Comparison of ENCODE assay signal across 28 cellular contexts in genomic region chr15:84883916-84884781, GRCh38. TPM values are rescaled to one million over a fixed set of nuclear protein-coding genes. Genes with fewer than 3 reads are reported as not detected.
DNase-seq lines count a peak whose midpoint lies in the region; ATAC-seq, FAIRE-seq and TF ChIP-seq lines count a peak whose summit lies in the region.
"Had no signal": no experiment of that assay in that cellular context is flagged by ENCODE, and none has a peak within 500 bp of the region (broad histone marks: within the 10 kb centered on the region; RNA-seq: fewer than 3 reads in every experiment).

SLC28A1 (plus strand) TSS chr15:84884662; CDS start chr15:84887761, 3,099 bp downstream.

- H3K27me3 ChIP-seq in HepG2 (ENCODE audit: control insufficient read depth in 1 of 2, insufficient read depth in 2 of 2, low read length in 2 of 2) (peaks cover 0 to 7% of the 10 kb centered on the region in 2 experiments; a peak in 1 of 5 replicates), small intestine (ENCODE audit: control insufficient read depth in 2 of 2, insufficient read depth in 2 of 2, low read length in 2 of 2) (peaks cover 0 to 2% of the 10 kb centered on the region in 2 donors)
- no peaks in the 10 kb centered on the region for H3K27me3 ChIP-seq in CD4-positive, alpha-beta memory T cell (ENCODE audit: insufficient read depth, low read length)
- H3K27me3 ChIP-seq: breast epithelium, upper lobe of right lung had no signal

- H3K4me1 ChIP-seq in HepG2 (ENCODE audit: insufficient read depth, low read length), result peaks cover 77% of the 10 kb centered on the region
- H3K4me1 ChIP-seq in small intestine (ENCODE audit: control insufficient read depth in 2 of 2, insufficient read depth in 1 of 2, low read depth in 1 of 2, low read length in 1 of 2), result peaks cover 0 to 4% of the 10 kb centered on the region in 2 donors
- H3K4me1 ChIP-seq in CD4-positive, alpha-beta memory T cell (ENCODE audit: insufficient read depth, low read length), result no peaks in the 10 kb centered on the region
- H3K4me1 ChIP-seq: breast epithelium, upper lobe of right lung had no signal

- H3K9ac ChIP-seq in HepG2 (ENCODE audit: insufficient read depth, low read depth, low read length), result peak within 1 kb of the TSS; percentile 62

- TF ChIP-seq EP300 in HepG2 (IDR thresholded peaks at IDR 0.05; ENCODE audit: low read depth in 2 of 2, low read length in 2 of 2) (peak in 1 of 2 experiments; percentile 56; a peak in 2 of 4 replicates), HepG2 (CRISPR knock-in tag; IDR thresholded peaks at IDR 0.05; ENCODE audit: borderline replicate concordance) (no peak; the same call in 1 of the 2 replicates)

- H3K36me3 Mint-ChIP-seq in chondrocyte (ENCODE audit: low read depth), result no peaks in the 10 kb centered on the region
- no peaks in the 10 kb centered on the region for H3K36me3 Mint-ChIP-seq in CD4-positive, alpha-beta memory T cell
- H3K36me3 Mint-ChIP-seq: naive thymus-derived CD8-positive, alpha-beta T cell; T-cell had no signal

- H3K79me2 ChIP-seq in HepG2 (ENCODE audit: insufficient read depth, low read length), result no peaks in the 10 kb centered on the region

- peaks cover 2% of the 10 kb centered on the region for H3K27me3 Mint-ChIP-seq in chondrocyte (ENCODE audit: low read depth)
- no peaks in the 10 kb centered on the region for H3K27me3 Mint-ChIP-seq in CD4-positive, alpha-beta memory T cell
- H3K27me3 Mint-ChIP-seq: activated naive CD8-positive, alpha-beta T cell treated with anti-CD3 and anti-CD28 coated beads, Interleukin-2, amount 50 U/mL, for 24 hours; dendritic cell treated with granulocyte-macrophage colony-stimulating factor and Interleukin-4, amounts not matched to agents 40 ng/mL and 50 ng/mL, for 4 days; stimulated activated naive CD8-positive, alpha-beta T cell treated with anti-CD3 and anti-CD28 coated beads, Interleukin-15, amount 100 ng/mL, for 72 hours had no signal

- H3K4me2 ChIP-seq in HepG2 (ENCODE audit: low read depth, low read length), result peak within 1 kb of the TSS; percentile 90
- H3K4me2 ChIP-seq: smooth muscle cell had no signal

- H3K9me3 Mint-ChIP-seq in chondrocyte (ENCODE audit: low read depth), result no peaks in the 10 kb centered on the region
- no peaks in the 10 kb centered on the region for H3K9me3 Mint-ChIP-seq in CD4-positive, alpha-beta memory T cell
- H3K9me3 Mint-ChIP-seq: activated naive CD8-positive, alpha-beta T cell treated with anti-CD3 and anti-CD28 coated beads, Interleukin-2, amount 50 U/mL, for 24 hours; dendritic cell treated with granulocyte-macrophage colony-stimulating factor and Interleukin-4, amounts not matched to agents 40 ng/mL and 50 ng/mL, for 4 days; naive thymus-derived CD8-positive, alpha-beta T cell; stimulated activated naive CD8-positive, alpha-beta T cell treated with anti-CD3 and anti-CD28 coated beads, Interleukin-15, amount 100 ng/mL, for 72 hours; T-cell had no signal

- no peaks in the 10 kb centered on the region for H3K9me3 ChIP-seq in HepG2 (ENCODE audit: low read length)
- H3K9me3 ChIP-seq in small intestine (ENCODE audit: control insufficient read depth, low read depth), result no peaks in the 10 kb centered on the region
- no peaks in the 10 kb centered on the region for H3K9me3 ChIP-seq in CD4-positive, alpha-beta memory T cell (ENCODE audit: control insufficient read depth in 1 of 2, low read length in 2 of 2)
- H3K9me3 ChIP-seq: breast epithelium, upper lobe of right lung had no signal

- peak in 1 of 2 experiments; percentile 69; a peak in 2 of 4 replicates for TF ChIP-seq POLR2A in HepG2 (IDR thresholded peaks at IDR 0.05; ENCODE audit: insufficient read depth in 1 of 2, low read depth in 2 of 2, low read length in 2 of 2)

- H3K4me3 ChIP-seq in HepG2 (replicated peaks in 1 of 3; ENCODE audit: insufficient read depth in 1 of 3, low read depth in 2 of 3, low read length in 3 of 3), result peak within 1 kb of the TSS; percentile 14 to 63 (median 24)
- peak within 1 kb of the TSS in 1 of 2 donors; percentile 47 for H3K4me3 ChIP-seq in small intestine (ENCODE audit: low read depth in 1 of 2, low read length in 2 of 2)
- no peak within 1 kb of the TSS for H3K4me3 ChIP-seq in CD4-positive, alpha-beta memory T cell (ENCODE audit: low read length in 2 of 2)
- H3K4me3 ChIP-seq: breast epithelium, smooth muscle cell, upper lobe of right lung had no signal

- peaks cover 6% of the 10 kb centered on the region for H3K4me1 Mint-ChIP-seq in chondrocyte (ENCODE audit: low read depth)
- H3K4me1 Mint-ChIP-seq in CD4-positive, alpha-beta memory T cell, result no peaks in the 10 kb centered on the region
- H3K4me1 Mint-ChIP-seq: activated naive CD8-positive, alpha-beta T cell treated with anti-CD3 and anti-CD28 coated beads, Interleukin-2, amount 50 U/mL, for 24 hours; naive thymus-derived CD8-positive, alpha-beta T cell; stimulated activated naive CD8-positive, alpha-beta T cell treated with anti-CD3 and anti-CD28 coated beads, Interleukin-15, amount 100 ng/mL, for 72 hours; T-cell had no signal

- BruUV-seq in HepG2 (replicated peaks; lab: Mats Ljungman, UMichigan), result no TSS peak

- no peaks in the 10 kb centered on the region for H4K20me1 ChIP-seq in HepG2 (ENCODE audit: insufficient read depth, low read length)

- DNase-seq in DMS 273 (lab: John Stamatoyannopoulos, UW; ENCODE audit: unreplicated experiment), result peak; percentile 8
- DNase-seq in DMS 273 treated with DMSO at 0.1 percent for 48 hours (lab: John Stamatoyannopoulos, UW), result no peak
- no peak for DNase-seq in chondrocyte (ENCODE audit: low spot score)
- peak; percentile 70 for DNase-seq in HepG2 (ENCODE audit: low spot score)
- DNase-seq in small intestine, result peak; percentile 96
- no peak for DNase-seq in NCI-H1048 (lab: John Stamatoyannopoulos, UW)
- no peak for DNase-seq in CD4-positive, alpha-beta memory T cell
- no peak for DNase-seq in NCI-H1105 treated with DMSO at 0.1 percent for 48 hours (lab: John Stamatoyannopoulos, UW)
- DNase-seq: activated CD4-positive, alpha-beta T cell treated with anti-CD3 and anti-CD28 coated beads, Interleukin-2, amount 50 U/mL, for 1 hour; activated CD8-positive, alpha-beta memory T cell treated with anti-CD3 and anti-CD28 coated beads, Interleukin-2, amount 50 U/mL, for 48 hours; activated naive CD8-positive, alpha-beta T cell treated with anti-CD3 and anti-CD28 coated beads, Interleukin-2, amount 50 U/mL, for 24 hours; H7; hippocampal formation; mesenchymal stem cell; naive thymus-derived CD8-positive, alpha-beta T cell; NCI-H69; SIG-M5; stimulated activated CD4-positive, alpha-beta T cell treated with anti-CD3 and anti-CD28 coated beads, Interleukin-4, amount 100 ng/mL, for 24 hours; stimulated activated naive CD8-positive, alpha-beta T cell treated with anti-CD3 and anti-CD28 coated beads, Interleukin-15, amount 100 ng/mL, for 72 hours; T-cell; upper lobe of right lung had no signal

- TF ChIP-seq CTCF in chondrocyte (IDR thresholded peaks at IDR 0.05) (no peak), HepG2 (CRISPR knock-in tag; IDR thresholded peaks at IDR 0.05) (peak; percentile 60)

- H3K36me3 ChIP-seq in HepG2 (replicated peaks in 1 of 2; ENCODE audit: control insufficient read depth in 1 of 2, insufficient read depth in 2 of 2, low read length in 2 of 2), result no peaks in the 10 kb centered on the region
- H3K36me3 ChIP-seq in small intestine (ENCODE audit: control insufficient read depth in 2 of 2, insufficient read depth in 2 of 2, low read length in 2 of 2), result no peaks in the 10 kb centered on the region
- H3K36me3 ChIP-seq in CD4-positive, alpha-beta memory T cell (ENCODE audit: insufficient read depth, low read length), result no peaks in the 10 kb centered on the region
- H3K36me3 ChIP-seq: breast epithelium, upper lobe of right lung had no signal

- H2AFZ ChIP-seq in HepG2 (ENCODE audit: low read length), result peak within 1 kb of the TSS; percentile 55

- H3K4me3 Mint-ChIP-seq in chondrocyte (ENCODE audit: unreplicated experiment), result no peak within 1 kb of the TSS
- no peak within 1 kb of the TSS for H3K4me3 Mint-ChIP-seq in CD4-positive, alpha-beta memory T cell
- H3K4me3 Mint-ChIP-seq: activated naive CD8-positive, alpha-beta T cell treated with anti-CD3 and anti-CD28 coated beads, Interleukin-2, amount 50 U/mL, for 24 hours; dendritic cell treated with granulocyte-macrophage colony-stimulating factor and Interleukin-4, amounts not matched to agents 40 ng/mL and 50 ng/mL, for 4 days; naive thymus-derived CD8-positive, alpha-beta T cell; stimulated activated naive CD8-positive, alpha-beta T cell treated with anti-CD3 and anti-CD28 coated beads, Interleukin-15, amount 100 ng/mL, for 72 hours; T-cell had no signal

- CTCF ChIA-PET in HepG2 (lab: Yijun Ruan, JAX; ENCODE audit: low intra/inter-chr PET ratio, low total read pairs), result no interaction called here
- CTCF ChIA-PET in CD4-positive, alpha-beta memory T cell (lab: Charles Lee; ENCODE audit: partially characterized antibody), result no interaction called here

- peak within 1 kb of the TSS; percentile 6 for H3K27ac Mint-ChIP-seq in chondrocyte (ENCODE audit: unreplicated experiment)
- H3K27ac Mint-ChIP-seq in CD4-positive, alpha-beta memory T cell, result no peak within 1 kb of the TSS
- H3K27ac Mint-ChIP-seq: activated naive CD8-positive, alpha-beta T cell treated with anti-CD3 and anti-CD28 coated beads, Interleukin-2, amount 50 U/mL, for 24 hours; dendritic cell treated with granulocyte-macrophage colony-stimulating factor and Interleukin-4, amounts not matched to agents 40 ng/mL and 50 ng/mL, for 4 days; stimulated activated naive CD8-positive, alpha-beta T cell treated with anti-CD3 and anti-CD28 coated beads, Interleukin-15, amount 100 ng/mL, for 72 hours; T-cell had no signal

- H3K27ac ChIP-seq in HepG2 (ENCODE audit: extremely low read length, insufficient read depth, low read length), result peak within 1 kb of the TSS; percentile 46
- H3K27ac ChIP-seq in small intestine (ENCODE audit: low read depth in 1 of 2, low read length in 1 of 2), result peak within 1 kb of the TSS; percentile 22 to 93
- no peak within 1 kb of the TSS for H3K27ac ChIP-seq in CD4-positive, alpha-beta memory T cell (ENCODE audit: low read depth, low read length)
- H3K27ac ChIP-seq: 22Rv1, breast epithelium, upper lobe of right lung had no signal

- ATAC-seq in HepG2, result peak; percentile 68
- ATAC-seq: activated naive CD8-positive, alpha-beta T cell treated with anti-CD3 and anti-CD28 coated beads, Interleukin-2, amount 50 U/mL, for 24 hours; naive thymus-derived CD8-positive, alpha-beta T cell; stimulated activated naive CD8-positive, alpha-beta T cell treated with anti-CD3 and anti-CD28 coated beads, Interleukin-15, amount 100 ng/mL, for 72 hours; T-cell; upper lobe of right lung had no signal

- intact Hi-C loops in HepG2 (cut with micrococcal nuclease; ENCODE audit: unreplicated experiment), result loop anchor here (2.0 kb wide), 1 partner anchor 45 kb away; no protein-coding TSS in a partner anchor
- intact Hi-C loops in CD4-positive, alpha-beta memory T cell (cut with micrococcal nuclease), result no loop called here

- in situ Hi-C loops in HepG2 (cut with HindIII; ENCODE audit: extremely low pct_ligation_motif_present, low pct_unique_long_range_greater_than_20kb), result no loop called here

- no peak for TF ChIP-seq RAD21 in HepG2 (CRISPR knock-in tag; IDR thresholded peaks at IDR 0.05)

- peak; percentile 85 for FAIRE-seq in HepG2 (lab: Jason Lieb, UNC)
- no peak for FAIRE-seq in small intestine (lab: Jason Lieb, UNC)
- FAIRE-seq: endothelial cell of umbilical vein, HTR-8/SVneo, islet of Langerhans had no signal

- WGBS in HepG2 (ENCODE audit: low lambda C conversion rate), result 13% methylated on average over 4 of the region's 11 CpGs
- WGBS in small intestine, 3 donors, result 53 to 75% (median 55%) methylated on average over 11 of the region's 11 CpGs

- POLR2A ChIA-PET in HepG2 (lab: Yijun Ruan, JAX), result interaction anchor here (1.0 to 1.5 kb wide), 2 partner anchors 24 to 28 kb away, joined by 5 to 7 read pairs; no protein-coding TSS in a partner anchor
- POLR2A ChIA-PET in CD4-positive, alpha-beta memory T cell (lab: Charles Lee; ENCODE audit: partially characterized antibody), result no interaction called here

RNA-seq across cellular contexts. Expression of gene SLC28A1, which starts in this region (rescaled TPM):
- total RNA-seq in chondrocyte (not detected in 3 replicates), HepG2 (2016; rRNA removed; fragmentation: Illumina TruSeq; extraction: Trizol) (0.31 and 0.39 TPM in 2 replicates)
- total RNA-seq in HepG2 (2016; cell fraction: cytosol; rRNA removed; fragmentation: Illumina TruSeq; extraction: Trizol; ENCODE audit: low read depth), result not detected in 2 replicates
- 0.21 and 0.43 TPM in 2 replicates for total RNA-seq in HepG2 (2016; cell fraction: insoluble cytoplasmic fraction; rRNA removed; fragmentation: Illumina TruSeq; extraction: Trizol)
- total RNA-seq in HepG2 (2016; cell fraction: membrane; rRNA removed; fragmentation: Illumina TruSeq; extraction: Trizol), result 0.14 and 0.15 TPM in 2 replicates
- total RNA-seq in HepG2 (2016; cell fraction: nucleus; rRNA removed; fragmentation: Illumina TruSeq; extraction: Trizol), result 0.28 and 0.59 TPM in 2 replicates
- polyA plus RNA-seq in HepG2 (2011; rRNA removed) (5.8 and 8.6 TPM in 2 replicates), small intestine (10 to 100 TPM in 2 of 3 donors, 1 to 10 TPM in 1; 4.4 to 64.6 (median 34.6) TPM)
- polyA plus RNA-seq in HepG2 (2011; cell fraction: cytosol; rRNA removed), result 3.5 and 4.1 TPM in 2 replicates
- 15.9 and 18.6 TPM in 2 replicates for polyA plus RNA-seq in HepG2 (2011; cell fraction: nucleus; rRNA removed)
- 4.6 and 13.0 TPM in 2 replicates for polyA plus RNA-seq in HepG2 (2012)
- polyA plus RNA-seq in HepG2 (2016; cell fraction: cytosol; fragmentation: Illumina TruSeq; extraction: Trizol; ENCODE audit: low read depth), result 0.06 TPM in 1 of 2 replicates, not detected in the other
- polyA plus RNA-seq in HepG2 (2016; cell fraction: insoluble cytoplasmic fraction; fragmentation: Illumina TruSeq; extraction: Trizol; ENCODE audit: low read depth), result 0.19 and 0.36 TPM in 2 replicates
- 0.09 and 0.14 TPM in 2 replicates for polyA plus RNA-seq in HepG2 (2016; cell fraction: membrane; fragmentation: Illumina TruSeq; extraction: Trizol; ENCODE audit: low read depth)
- polyA plus RNA-seq in HepG2 (2016; cell fraction: nucleus; fragmentation: Illumina TruSeq; extraction: Trizol; ENCODE audit: insufficient read depth, low read depth), result 0.67 and 1.0 TPM in 2 replicates
- polyA minus RNA-seq in HepG2 (2011; rRNA and poly(A)+ RNA removed; ENCODE audit: low replicate concordance), result 15.2 TPM in 1 of 2 replicates, not detected in the other
- 2.1 and 2.8 TPM in 2 replicates for polyA minus RNA-seq in HepG2 (2011; cell fraction: cytosol; rRNA and poly(A)+ RNA removed)
- 8.0 and 10.1 TPM in 2 replicates for polyA minus RNA-seq in HepG2 (2011; cell fraction: nucleus; rRNA and poly(A)+ RNA removed)
- not detected for total RNA-seq in CD4-positive, alpha-beta memory T cell
- polyA plus RNA-seq in CD4-positive, alpha-beta memory T cell, result not detected
- total RNA-seq: endothelial cell of umbilical vein; H7; naive thymus-derived CD8-positive, alpha-beta T cell; smooth muscle cell; T-cell; upper lobe of right lung had no signal
- polyA plus RNA-seq: endothelial cell of umbilical vein; naive thymus-derived CD8-positive, alpha-beta T cell had no signal

Comparison
In these comparisons a context has a peak if more than half of its experiments do, and no peak if none do; other contexts are left out.
1. DNase-seq: peak in DMS 273 (single experiment), HepG2 (single experiment) and small intestine (single experiment); none in DMS 273 treated with DMSO at 0.1 percent for 48 hours (single experiment), chondrocyte (single experiment), NCI-H1048 (single experiment), CD4-positive, alpha-beta memory T cell (0 of 5) and NCI-H1105 treated with DMSO at 0.1 percent for 48 hours (single experiment).
2. H3K4me3 ChIP-seq: peak in HepG2 (3 of 3); none in CD4-positive, alpha-beta memory T cell (0 of 2).